9 cellular contexts compared by ENCODE assay signal in the genomic region with DNA sequence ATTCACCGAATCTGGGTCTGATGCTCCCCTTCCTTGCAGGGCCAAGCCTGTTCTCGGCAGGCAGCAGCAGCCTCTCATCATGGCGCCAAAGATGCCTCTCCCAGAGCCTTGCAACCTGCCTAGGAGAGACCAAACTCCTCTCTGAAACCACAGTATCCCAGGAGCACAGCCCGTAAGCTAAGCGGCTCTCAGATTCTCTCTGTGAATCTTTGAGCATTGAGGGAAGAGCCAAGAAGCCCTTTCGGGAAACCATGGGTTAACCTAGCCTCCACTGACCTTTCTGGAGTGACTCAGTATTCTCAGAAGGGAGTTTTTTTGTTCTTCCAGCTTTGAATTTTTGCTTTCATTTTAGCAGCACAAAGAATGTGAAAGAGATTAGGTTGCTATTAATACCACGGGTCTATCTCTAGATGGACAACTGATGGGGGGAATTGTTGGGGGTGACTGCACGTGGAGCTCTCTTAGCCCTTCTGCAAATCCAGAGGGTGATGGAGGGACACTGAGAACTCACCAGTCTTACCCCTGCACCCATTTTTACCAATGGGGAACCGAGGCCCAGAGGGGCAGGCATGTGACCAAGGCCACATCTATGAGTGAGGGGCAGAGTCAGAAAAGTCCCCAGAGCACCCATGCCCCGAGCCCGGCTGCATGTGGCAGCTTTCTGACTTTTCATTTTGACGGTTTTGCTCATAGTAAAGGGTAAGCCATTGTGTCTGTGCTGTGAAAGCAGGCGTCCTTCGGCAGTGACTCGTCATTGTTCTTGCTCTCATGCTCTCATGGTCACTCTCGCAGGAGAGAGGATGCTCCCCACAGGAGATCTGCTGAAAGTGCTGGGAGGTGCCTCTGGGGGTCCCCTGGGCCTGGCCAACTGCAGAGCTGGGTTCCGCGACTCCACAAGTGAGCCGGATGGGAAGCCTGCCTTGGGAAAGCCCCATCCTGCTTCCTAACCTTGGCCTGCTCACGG. TPM values are rescaled to one million over a fixed set of nuclear protein-coding genes. Genes with fewer than 3 reads are reported as not detected.
DNase-seq lines count a peak whose midpoint lies in the region; ATAC-seq lines count a peak whose summit lies in the region.
"Had no signal": no experiment of that assay in that cellular context is flagged by ENCODE, and none has a peak within 500 bp of the region (broad histone marks: within the 10 kb centered on the region; RNA-seq: fewer than 3 reads in every experiment).

No MANE protein-coding gene starts in this region.

- ATAC-seq in GM18873 (IDR thresholded peaks at IDR 0.05; ENCODE audit: low FRiP score, unreplicated experiment) (peak; percentile 55), HG02852 (IDR thresholded peaks at IDR 0.05; ENCODE audit: unreplicated experiment) (peak; percentile 73)

- H3K4me3 ChIP-seq in urinary bladder (ENCODE audit: low read depth, low read length), result no peak overlapping the region

- H3K4me3 Mint-ChIP-seq in activated CD4-positive, alpha-beta memory T cell treated with anti-CD3 and anti-CD28 coated beads for 36 hours, result no peak overlapping the region

- H3K27me3 Mint-ChIP-seq in activated CD4-positive, alpha-beta memory T cell treated with anti-CD3 and anti-CD28 coated beads for 36 hours, result no peaks in the 10 kb centered on the region

- H3K4me1 ChIP-seq in urinary bladder (ENCODE audit: insufficient read depth), result no peaks in the 10 kb centered on the region

- 30% methylated on average over 20 of the region's 20 CpGs for WGBS in urinary bladder

- H3K27ac ChIP-seq in urinary bladder (ENCODE audit: low read depth), result peak overlapping the region; percentile 67
- H3K27ac ChIP-seq: VCaP had no signal

- peaks cover 19% of the 10 kb centered on the region for H3K4me1 Mint-ChIP-seq in activated CD4-positive, alpha-beta memory T cell treated with anti-CD3 and anti-CD28 coated beads for 36 hours (ENCODE audit: low read depth)

- H3K36me3 ChIP-seq in urinary bladder (ENCODE audit: insufficient read depth), result no peaks in the 10 kb centered on the region

- intact Hi-C loops in activated CD4-positive, alpha-beta memory T cell treated with anti-CD3 and anti-CD28 coated beads for 36 hours (cut with micrococcal nuclease), result no loop called here

- peak overlapping the region; percentile 34 for H3K27ac Mint-ChIP-seq in activated CD4-positive, alpha-beta memory T cell treated with anti-CD3 and anti-CD28 coated beads for 36 hours

- CTCF ChIA-PET in activated CD4-positive, alpha-beta memory T cell treated with anti-CD3 and anti-CD28 coated beads for 36 hours (lab: Charles Lee), result interaction anchor here (0.5 to 5.1 kb wide), 5 partner anchors 14 to 251 kb away, joined by 3 to 68 read pairs (median 4); no protein-coding TSS in a partner anchor

- no peaks in the 10 kb centered on the region for H3K36me3 Mint-ChIP-seq in activated CD4-positive, alpha-beta memory T cell treated with anti-CD3 and anti-CD28 coated beads for 36 hours

- POLR2A ChIA-PET in activated CD4-positive, alpha-beta memory T cell treated with anti-CD3 and anti-CD28 coated beads for 36 hours (lab: Charles Lee), result no interaction called here

- H3K9me3 Mint-ChIP-seq in activated CD4-positive, alpha-beta memory T cell treated with anti-CD3 and anti-CD28 coated beads for 36 hours, result no peaks in the 10 kb centered on the region

- peak; percentile 15 for DNase-seq in activated CD4-positive, alpha-beta memory T cell treated with anti-CD3 and anti-CD28 coated beads for 36 hours
- peak; percentile 69 for DNase-seq in kidney glomerular epithelial cell (lab: John Stamatoyannopoulos, UW)
- no peak for DNase-seq in ecto neural progenitor cell (ENCODE audit: low spot score)
- DNase-seq in NCI-H2171 (lab: John Stamatoyannopoulos, UW), result no peak
- DNase-seq in HK-2 (ENCODE audit: unreplicated experiment), result no peak

RNA-seq across cellular contexts. Expression of gene IRAG1, which starts 36.0 kb away (rescaled TPM):
- total RNA-seq in activated CD4-positive, alpha-beta memory T cell treated with anti-CD3 and anti-CD28 coated beads for 36 hours, result not detected
- total RNA-seq in urinary bladder, result 60.1 TPM
- polyA plus RNA-seq in urinary bladder, result 75.9 TPM

Comparison
In these comparisons a context has a peak if more than half of its experiments do, and no peak if none do; other contexts are left out.
1. DNase-seq: peak in activated CD4-positive, alpha-beta memory T cell treated with anti-CD3 and anti-CD28 coated beads for 36 hours (single experiment) and kidney glomerular epithelial cell (single experiment); none in ecto neural progenitor cell (single experiment), NCI-H2171 (single experiment) and HK-2 (single experiment).
2. RNA of gene IRAG1, which starts 36.0 kb away (total RNA-seq): 60.1 TPM in urinary bladder (single experiment); not detected in activated CD4-positive, alpha-beta memory T cell treated with anti-CD3 and anti-CD28 coated beads for 36 hours; every median in the first group is over 10 times any median in the second.